In the genomic region with DNA sequence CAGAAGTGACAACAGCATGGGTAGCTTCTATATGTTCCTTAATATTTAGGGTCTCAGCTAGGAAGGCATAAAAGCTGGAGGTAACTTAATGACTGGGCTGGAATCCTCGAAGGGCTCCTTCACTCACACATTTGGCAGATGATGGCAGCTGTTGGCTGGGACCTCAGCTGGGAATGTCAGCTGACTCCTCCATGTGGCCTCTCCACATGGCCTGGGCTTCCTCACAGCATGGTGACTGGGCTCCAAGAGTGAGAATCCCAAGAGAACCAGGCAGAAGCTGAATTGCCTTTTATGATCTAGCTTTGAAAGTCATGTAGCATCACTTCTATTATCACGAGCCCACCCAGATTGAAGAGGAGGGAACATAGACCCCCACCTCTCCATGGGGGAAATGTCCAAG, we compare ENCODE assay signal across 18 cellular contexts.
"Had no signal": no experiment of that assay in that cellular context is flagged by ENCODE, and none has a peak within 500 bp of the region (broad histone marks: within the 10 kb centered on the region; RNA-seq: fewer than 3 reads in every experiment).

No MANE protein-coding gene starts in this region.

- H3K27ac ChIP-seq: breast epithelium, esophagus squamous epithelium, foreskin keratinocyte, pancreas, upper lobe of left lung had no signal

- H3K27ac Mint-ChIP-seq: activated naive CD8-positive, alpha-beta T cell treated with anti-CD3 and anti-CD28 coated beads for 36 hours; nephron progenitor cell; stimulated activated naive CD8-positive, alpha-beta T cell treated with anti-CD3 and anti-CD28 coated beads, Interleukin-15, Interleukin-2, amounts not matched to agents 100 ng/mL and 50 ng/mL, for 24 hours had no signal

- H3K27me3 ChIP-seq: breast epithelium, esophagus squamous epithelium, foreskin keratinocyte, pancreas, upper lobe of left lung had no signal

- H3K4me3 ChIP-seq: breast epithelium, esophagus squamous epithelium, pancreas, upper lobe of left lung had no signal

- H3K4me1 ChIP-seq: breast epithelium, foreskin keratinocyte, pancreas had no signal

- DNase-seq: activated B cell treated with CpG ODN at 0.5 μM for 24 hours; activated CD4-positive, alpha-beta T cell treated with anti-CD3 and anti-CD28 coated beads, Interleukin-2, amount 50 U/mL, for 1 hour; activated effector memory CD4-positive, alpha-beta T cell treated with Interleukin-2 at 50 U/mL for 16 hours; activated naive CD8-positive, alpha-beta T cell treated with anti-CD3 and anti-CD28 coated beads for 36 hours; anterior cingulate cortex; esophagus squamous epithelium; foreskin keratinocyte; head of caudate nucleus; islet precursor cell; mammary epithelial cell; nephron progenitor cell; pancreas; stimulated activated CD4-positive, alpha-beta T cell treated with anti-CD3 and anti-CD28 coated beads, Interleukin-2, amount 100 ng/mL, for 48 hours; T-helper 2 cell; upper lobe of left lung had no signal

- H3K36me3 ChIP-seq: breast epithelium, pancreas, upper lobe of left lung had no signal

- ATAC-seq: foreskin keratinocyte, left lobe of liver, pancreas had no signal

- H3K27me3 Mint-ChIP-seq: activated B cell treated with CpG ODN at 0.5 μM for 24 hours; activated naive CD8-positive, alpha-beta T cell treated with anti-CD3 and anti-CD28 coated beads for 36 hours; stimulated activated naive CD8-positive, alpha-beta T cell treated with anti-CD3 and anti-CD28 coated beads, Interleukin-15, Interleukin-2, amounts not matched to agents 100 ng/mL and 50 ng/mL, for 24 hours had no signal

- H3K9me3 ChIP-seq: breast epithelium, esophagus squamous epithelium, pancreas, upper lobe of left lung had no signal

- H3K9me3 Mint-ChIP-seq: activated B cell treated with CpG ODN at 0.5 μM for 24 hours; activated naive CD8-positive, alpha-beta T cell treated with anti-CD3 and anti-CD28 coated beads for 36 hours; nephron progenitor cell; stimulated activated naive CD8-positive, alpha-beta T cell treated with anti-CD3 and anti-CD28 coated beads, Interleukin-15, Interleukin-2, amounts not matched to agents 100 ng/mL and 50 ng/mL, for 24 hours had no signal

- H3K4me3 Mint-ChIP-seq: activated naive CD8-positive, alpha-beta T cell treated with anti-CD3 and anti-CD28 coated beads for 36 hours; nephron progenitor cell; stimulated activated naive CD8-positive, alpha-beta T cell treated with anti-CD3 and anti-CD28 coated beads, Interleukin-15, Interleukin-2, amounts not matched to agents 100 ng/mL and 50 ng/mL, for 24 hours had no signal
